In the genomic region with DNA sequence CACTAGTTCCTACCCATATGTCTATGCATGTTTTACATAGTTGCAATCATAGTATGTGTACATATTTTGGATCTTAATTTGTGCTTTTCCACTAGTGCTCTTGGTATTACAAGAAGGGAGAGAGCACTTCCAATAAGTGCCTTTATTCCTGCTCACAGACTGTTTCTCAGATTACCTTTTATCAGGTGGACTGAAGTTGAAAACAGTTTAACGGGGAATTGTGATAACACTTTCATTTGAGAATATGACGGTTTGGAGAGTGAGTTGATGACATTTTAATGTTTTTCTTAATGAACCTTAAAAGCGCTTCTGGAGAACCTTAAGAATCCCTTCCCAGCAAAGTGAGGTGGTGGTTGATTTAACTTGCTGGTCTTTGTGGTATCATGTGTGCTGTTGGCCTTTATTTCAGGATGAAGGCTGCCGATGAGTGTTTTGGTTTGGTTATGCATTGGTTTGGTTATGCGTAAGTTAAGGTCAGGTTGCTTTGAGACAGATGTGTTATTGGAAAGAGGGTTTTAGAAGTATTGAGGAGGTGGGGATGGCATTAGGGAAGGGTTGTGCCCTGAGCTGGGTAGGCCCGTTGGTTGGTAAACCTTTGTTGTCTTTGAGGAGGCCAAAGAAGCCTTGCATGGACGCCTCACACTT, we compare ENCODE assay signal across 11 cellular contexts. TPM values are rescaled to one million over a fixed set of nuclear protein-coding genes. Genes with fewer than 3 reads are reported as not detected.
DNase-seq lines count a peak whose midpoint lies in the region; ATAC-seq and TF ChIP-seq lines count a peak whose summit lies in the region.
"Had no signal": no experiment of that assay in that cellular context is flagged by ENCODE, and none has a peak within 500 bp of the region (broad histone marks: within the 10 kb centered on the region; RNA-seq: fewer than 3 reads in every experiment).

No MANE protein-coding gene starts in this region.

- no peak for DNase-seq in CD8-positive, alpha-beta T cell
- DNase-seq in Jurkat, Clone E6-1 (ENCODE audit: low read depth, low spot score), result no peak
- no peak for DNase-seq in mammary epithelial cell
- DNase-seq in nephron progenitor cell, result no peak
- DNase-seq in GM20000 (ENCODE audit: low spot score), result no peak
- no peak for DNase-seq in SHP77 (lab: John Stamatoyannopoulos, UW)
- DNase-seq in hepatic stellate cell (ENCODE audit: low spot score), result no peak
- DNase-seq: cortex of kidney, NCI-H2171 had no signal

- no peak for TF ChIP-seq CTCF in CD8-positive, alpha-beta T cell (IDR thresholded peaks at IDR 0.05)
- TF ChIP-seq CTCF in mammary epithelial cell (conservative IDR thresholded peaks at IDR 0.05 in 1 of 2, IDR thresholded peaks at IDR 0.05 in 1 of 2; ENCODE audit: extremely low read depth in 1 of 2, insufficient read depth in 1 of 2, low read depth in 1 of 2, low read length in 2 of 2) (no peak), nephron progenitor cell (IDR thresholded peaks at IDR 0.05) (no peak), GM20000 (IDR thresholded peaks at IDR 0.05; ENCODE audit: extremely low read depth, missing control alignments) (no peak)

- peaks cover 66% of the 10 kb centered on the region for H3K4me1 Mint-ChIP-seq in CD8-positive, alpha-beta T cell (ENCODE audit: low read depth)
- H3K4me1 Mint-ChIP-seq in nephron progenitor cell, result peaks cover 62% of the 10 kb centered on the region

- peak overlapping the region; percentile 85 for H3K27ac Mint-ChIP-seq in CD8-positive, alpha-beta T cell
- no peak overlapping the region for H3K27ac Mint-ChIP-seq in nephron progenitor cell

- no peaks in the 10 kb centered on the region for H3K36me3 ChIP-seq in CD8-positive, alpha-beta T cell (ENCODE audit: insufficient read depth, low read length)
- H3K36me3 ChIP-seq in mammary epithelial cell (ENCODE audit: insufficient read depth, low read length), result peaks cover 6% of the 10 kb centered on the region

- no TSS peak for BruUV-seq in mammary epithelial cell (replicated peaks; lab: Mats Ljungman, UMichigan)

- peaks cover 75% of the 10 kb centered on the region for H3K79me2 ChIP-seq in mammary epithelial cell (ENCODE audit: insufficient read depth, low read length)

- H3K36me3 Mint-ChIP-seq in CD8-positive, alpha-beta T cell, result peaks cover 31% of the 10 kb centered on the region
- H3K36me3 Mint-ChIP-seq in nephron progenitor cell (ENCODE audit: low read depth), result peaks cover 47% of the 10 kb centered on the region

- dilution Hi-C loops in mammary epithelial cell (cut with HindIII; ENCODE audit: low sequenced_read_pairs), result no loop called here

- no peak overlapping the region for H3K9ac ChIP-seq in mammary epithelial cell (ENCODE audit: insufficient read depth, low read length)

- H3K27me3 Mint-ChIP-seq in CD8-positive, alpha-beta T cell (ENCODE audit: low read depth), result no peaks in the 10 kb centered on the region
- H3K27me3 Mint-ChIP-seq in nephron progenitor cell (ENCODE audit: low read depth, poor library complexity), result no peaks in the 10 kb centered on the region

- 74% methylated on average over 7 of the region's 7 CpGs for WGBS in mammary epithelial cell (ENCODE audit: low coverage, missing lambda C conversion rate)

- H3K27me3 ChIP-seq in CD8-positive, alpha-beta T cell (ENCODE audit: insufficient read depth, low read length), result no peaks in the 10 kb centered on the region
- H3K27me3 ChIP-seq in mammary epithelial cell (ENCODE audit: insufficient read depth, low read length), result no peaks in the 10 kb centered on the region

- intact Hi-C loops in CD8-positive, alpha-beta T cell (cut with DNase I, micrococcal nuclease), result loop anchor here in 1 of 2 experiments (5.0 to 10.0 kb wide), 3 partner anchors 208 to 725 kb away; partner anchors contain the start of gene SUMF1
- intact Hi-C loops in mammary epithelial cell (cut with micrococcal nuclease), result no loop called here

- CTCF ChIA-PET in CD8-positive, alpha-beta T cell (lab: Charles Lee), result no interaction called here
- CTCF ChIA-PET in mammary epithelial cell (lab: Charles Lee; ENCODE audit: low non-redundant PET), result interaction anchor here (0.6 kb wide), 1 partner anchor 469 kb away, joined by 5 read pairs; no protein-coding TSS in a partner anchor

- no peak overlapping the region for H2AFZ ChIP-seq in mammary epithelial cell (ENCODE audit: low read depth, low read length)

- H3K4me1 ChIP-seq in CD8-positive, alpha-beta T cell (ENCODE audit: insufficient read depth, low read length), result peaks cover 53% of the 10 kb centered on the region
- peaks cover 31% of the 10 kb centered on the region for H3K4me1 ChIP-seq in mammary epithelial cell (ENCODE audit: insufficient read depth, low read length)

- ATAC-seq in CD8-positive, alpha-beta T cell, result no peak
- ATAC-seq in GM21528 (IDR thresholded peaks at IDR 0.05; ENCODE audit: low FRiP score, unreplicated experiment), result no peak
- ATAC-seq: left lobe of liver had no signal

- in situ Hi-C loops in mammary epithelial cell (cut with MboI; ENCODE audit: low sequenced_read_pairs in 2 of 2), result loop anchor here (10.0 to 25.0 kb wide), 2 partner anchors 65 to 203 kb away; partner anchors contain the start of genes ARL8B (in 1 of the 2) and BHLHE40 (in 1 of the 2)

- H3K4me3 ChIP-seq in CD8-positive, alpha-beta T cell (ENCODE audit: low read depth, low read length), result peak overlapping the region; percentile 54
- H3K4me3 ChIP-seq in Jurkat, Clone E6-1 (ENCODE audit: low read length), result peak overlapping the region; percentile 92
- H3K4me3 ChIP-seq in mammary epithelial cell (replicated peaks in 1 of 3; ENCODE audit: insufficient read depth in 1 of 3, low read depth in 2 of 3, low read length in 3 of 3), result peak overlapping the region; percentile 30 to 89 (median 32)

- peak overlapping the region; percentile 100 for H3K4me3 Mint-ChIP-seq in CD8-positive, alpha-beta T cell
- peak overlapping the region; percentile 70 for H3K4me3 Mint-ChIP-seq in nephron progenitor cell

- no peaks in the 10 kb centered on the region for H4K20me1 ChIP-seq in mammary epithelial cell (ENCODE audit: insufficient read depth, low read length)

- H3K4me2 ChIP-seq in mammary epithelial cell (ENCODE audit: insufficient read depth, low read depth, low read length), result peak overlapping the region; percentile 76

- no peak overlapping the region for H3K27ac ChIP-seq in CD8-positive, alpha-beta T cell (ENCODE audit: low read depth, low read length)
- H3K27ac ChIP-seq in mammary epithelial cell (ENCODE audit: insufficient read depth, low read depth, low read length), result no peak overlapping the region

- no peaks in the 10 kb centered on the region for H3K9me3 ChIP-seq in CD8-positive, alpha-beta T cell (ENCODE audit: low read length)
- no peaks in the 10 kb centered on the region for H3K9me3 ChIP-seq in mammary epithelial cell (replicated peaks; ENCODE audit: insufficient read depth, low read length)

- no peaks in the 10 kb centered on the region for H3K9me3 Mint-ChIP-seq in CD8-positive, alpha-beta T cell
- no peaks in the 10 kb centered on the region for H3K9me3 Mint-ChIP-seq in nephron progenitor cell

- POLR2A ChIA-PET in CD8-positive, alpha-beta T cell (lab: Charles Lee), result interaction anchor here (1.0 to 5.0 kb wide), 2 partner anchors 7 to 67 kb away, joined by 3 to 80 read pairs; no protein-coding TSS in a partner anchor

RNA-seq across cellular contexts. Expression of gene EDEM1, which starts 2.8 kb away (rescaled TPM):
- 10 to 100 TPM; 73.0 to 88.9 TPM for total RNA-seq in CD8-positive, alpha-beta T cell
- polyA plus RNA-seq in Jurkat, Clone E6-1 (2012; ENCODE audit: insufficient read depth, insufficient read length), result 26.4 TPM
- total RNA-seq in mammary epithelial cell, result 10 to 100 TPM; 78.0 to 98.0 TPM
- 47.0 TPM for polyA plus RNA-seq in mammary epithelial cell
- polyA minus RNA-seq in mammary epithelial cell, result 70.9 TPM

Comparison
In these comparisons a context has a peak if more than half of its experiments do, and no peak if none do; other contexts are left out.
1. H3K4me3 ChIP-seq: peak in every context shown above with its lines; median percentile 92 in Jurkat, Clone E6-1; 54 in CD8-positive, alpha-beta T cell; 32 in mammary epithelial cell.